9 cellular contexts compared by ENCODE assay signal in genomic region chr4:70505152-70505748, GRCh38. TPM values are rescaled to one million over a fixed set of nuclear protein-coding genes. Genes with fewer than 3 reads are reported as not detected.
DNase-seq lines count a peak whose midpoint lies in the region; ATAC-seq and TF ChIP-seq lines count a peak whose summit lies in the region.
"Had no signal": no experiment of that assay in that cellular context is flagged by ENCODE, and none has a peak within 500 bp of the region (broad histone marks: within the 10 kb centered on the region; RNA-seq: fewer than 3 reads in every experiment).

No MANE protein-coding gene starts in this region.

- peak; percentile 8 for DNase-seq in NCI-H1092 (lab: John Stamatoyannopoulos, UW)
- DNase-seq in activated CD4-positive, alpha-beta T cell treated with anti-CD3 and anti-CD28 coated beads for 24 hours (ENCODE audit: low read depth in 2 of 2): peak; percentile 31 to 38
- DNase-seq in coronary artery (ENCODE audit: low spot score): no peak
- peak; percentile 59 for DNase-seq in lower lobe of right lung
- peak; percentile 15 for DNase-seq in stimulated activated CD8-positive, alpha-beta memory T cell treated with anti-CD3 and anti-CD28 coated beads, Interleukin-15, amount 100 ng/mL, for 24 hours (ENCODE audit: low read depth)

- intact Hi-C loops in lower lobe of right lung (cut with DNase I): no loop called here

- H3K4me3 ChIP-seq in coronary artery: no peak overlapping the region
- H3K4me3 ChIP-seq in lower lobe of right lung: no peak overlapping the region

- H3K4me1 ChIP-seq in lower lobe of right lung: no peaks in the 10 kb centered on the region

- H3K36me3 ChIP-seq in lower lobe of right lung: no peaks in the 10 kb centered on the region

- no peaks in the 10 kb centered on the region for H3K27me3 ChIP-seq in lower lobe of right lung (ENCODE audit: low read depth)

- ATAC-seq in HG02610 (IDR thresholded peaks at IDR 0.05; ENCODE audit: unreplicated experiment) (peak; percentile 96), lower lobe of right lung (peak; percentile 72 to 75)

- TF ChIP-seq CTCF in 22Rv1 (IDR thresholded peaks at IDR 0.05) (peak; percentile 97), GM12873 (IDR thresholded peaks at IDR 0.05; ENCODE audit: insufficient read depth, low read depth, low read length, missing control alignments) (peak; percentile 96), coronary artery (IDR thresholded peaks at IDR 0.05) (peak; percentile 84), lower lobe of right lung (IDR thresholded peaks at IDR 0.05) (peak; percentile 85)

- no peak overlapping the region for H3K27ac ChIP-seq in 22Rv1
- H3K27ac ChIP-seq in coronary artery: no peak overlapping the region
- H3K27ac ChIP-seq in lower lobe of right lung: no peak overlapping the region

- no peaks in the 10 kb centered on the region for H3K9me3 ChIP-seq in lower lobe of right lung

RNA-seq across cellular contexts. Expression of gene AMTN, which starts 13.1 kb away (rescaled TPM):
- total RNA-seq in lower lobe of right lung: not detected
- total RNA-seq: urinary bladder had no signal

RNA-seq across cellular contexts. Expression of gene MUC7, which starts 33.3 kb away (rescaled TPM):
- total RNA-seq in lower lobe of right lung: not detected
- total RNA-seq: urinary bladder had no signal
